Comparison of ENCODE assay signal across 8 cellular contexts in the genomic region with DNA sequence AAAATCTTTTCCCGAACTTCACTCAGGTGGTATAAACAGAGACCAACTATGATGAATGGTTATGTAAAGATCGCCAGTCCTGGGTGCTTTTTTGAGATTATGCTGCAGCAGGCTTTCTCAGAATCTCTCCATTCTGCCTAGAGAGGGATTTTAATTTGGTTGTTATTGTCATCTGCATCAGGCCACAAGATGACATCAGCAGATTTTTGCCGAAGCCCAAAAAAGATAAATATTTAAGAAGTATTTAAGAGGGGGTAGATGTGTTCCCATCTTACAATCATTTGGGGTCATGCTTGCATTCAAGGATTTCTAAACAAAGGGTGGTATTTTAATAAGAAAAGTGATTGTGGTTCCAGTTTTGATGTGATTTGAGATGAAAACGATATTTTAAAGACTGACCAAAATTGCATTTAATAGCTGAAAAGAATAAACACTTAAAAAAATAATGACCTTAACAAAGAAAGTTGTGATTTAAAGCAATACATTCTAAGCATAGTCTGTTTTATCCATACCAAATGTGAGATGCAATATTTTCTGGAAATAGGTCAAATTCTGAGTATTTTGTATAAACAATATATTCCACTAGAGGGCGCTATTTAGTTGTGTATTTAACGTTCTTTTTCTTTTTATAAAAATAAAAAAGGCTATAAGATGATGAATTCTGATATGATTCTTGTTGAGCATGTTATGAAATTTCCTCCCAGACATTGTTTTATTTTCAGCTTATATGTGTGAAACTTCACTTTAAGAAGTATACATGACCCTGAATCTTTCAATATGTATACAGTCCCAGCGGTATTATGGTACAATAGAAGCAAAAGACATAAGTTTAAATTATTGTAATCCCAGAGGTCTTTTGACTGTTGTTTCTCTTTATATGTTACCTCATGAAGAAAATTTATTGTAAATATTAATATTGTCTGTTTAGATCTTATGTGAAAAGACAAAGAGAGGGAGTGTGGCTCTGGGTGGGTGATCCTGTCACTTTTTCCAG. TPM values are rescaled to one million over a fixed set of nuclear protein-coding genes. Genes with fewer than 3 reads are reported as not detected.
DNase-seq lines count a peak whose midpoint lies in the region; ATAC-seq, FAIRE-seq and TF ChIP-seq lines count a peak whose summit lies in the region.

No MANE protein-coding gene starts in this region.

- H2BK15ac ChIP-seq in H1 (ENCODE audit: low read length), result no peak overlapping the region

- ATAC-seq in heart right ventricle (no peak), Right ventricle myocardium inferior (no peak), psoas muscle (no peak)

- no peak overlapping the region for H4K8ac ChIP-seq in H1 (ENCODE audit: extremely low read depth, insufficient read depth, low read length)

- H2AFZ ChIP-seq in H1 (ENCODE audit: low read length), result no peak overlapping the region

- H3K4me1 ChIP-seq in heart right ventricle (no peaks in the 10 kb centered on the region), H1 (replicated peaks in 1 of 4; ENCODE audit: control insufficient read depth in 3 of 4, insufficient read depth in 4 of 4, low read length in 3 of 4) (no peaks in the 10 kb centered on the region), psoas muscle (no peaks in the 10 kb centered on the region)

- no peak overlapping the region for H3K18ac ChIP-seq in H1 (ENCODE audit: extremely low read depth, low read length)

- no peaks in the 10 kb centered on the region for H4K20me1 ChIP-seq in H1 (replicated peaks in 1 of 2; ENCODE audit: control insufficient read depth in 1 of 2, insufficient read depth in 2 of 2, low read length in 2 of 2)

- no peak overlapping the region for H2AK5ac ChIP-seq in H1 (ENCODE audit: low read depth, low read length)

- H2BK20ac ChIP-seq in H1 (ENCODE audit: low read length), result no peak overlapping the region

- no peak overlapping the region for H3K9ac ChIP-seq in H1 (replicated peaks in 1 of 4; ENCODE audit: extremely low read depth in 1 of 4, low read depth in 3 of 4, low read length in 3 of 4)

- H2BK5ac ChIP-seq in H1 (ENCODE audit: low read depth, low read length), result no peak overlapping the region

- POLR2A ChIA-PET in H1 (lab: Charles Lee; ENCODE audit: partially characterized antibody), result no interaction called here

- H3K27ac ChIP-seq in heart right ventricle (no peak overlapping the region), H1 (ENCODE audit: low read depth, low read length) (no peak overlapping the region), psoas muscle (no peak overlapping the region), caudate nucleus (ENCODE audit: low read depth, low read length) (no peak overlapping the region)

- peak in 1 of 2 experiments; percentile 23; a peak in 2 of 4 replicates for TF ChIP-seq RAD21 in H1 (IDR thresholded peaks at IDR 0.05 in 1 of 2, conservative IDR thresholded peaks at IDR 0.05 in 1 of 2; ENCODE audit: low read depth in 2 of 2, low read length in 2 of 2)

- H3K36me3 ChIP-seq in heart right ventricle, result no peaks in the 10 kb centered on the region
- H3K36me3 ChIP-seq in H1 (ENCODE audit: control insufficient read depth in 2 of 4, insufficient read depth in 4 of 4, low read length in 3 of 4), result no peaks in the 10 kb centered on the region
- H3K36me3 ChIP-seq in psoas muscle (ENCODE audit: insufficient read depth in 1 of 2, low read depth in 1 of 2), result no peaks in the 10 kb centered on the region

- no peak overlapping the region for H3K14ac ChIP-seq in H1 (ENCODE audit: insufficient read length)

- H2BK12ac ChIP-seq in H1 (ENCODE audit: low read depth, low read length), result no peak overlapping the region

- TF ChIP-seq EP300 in H1 (IDR thresholded peaks at IDR 0.05; ENCODE audit: borderline replicate concordance in 1 of 2, low read depth in 2 of 2, low read length in 2 of 2), result no peak

- H3K23me2 ChIP-seq in H1 (ENCODE audit: low read depth, low read length), result no peaks in the 10 kb centered on the region

- no peak overlapping the region for H4K5ac ChIP-seq in H1 (ENCODE audit: insufficient read length, low read depth, low read length)

- H3K9me3 ChIP-seq in heart right ventricle (no peaks in the 10 kb centered on the region), H1 (ENCODE audit: insufficient read depth in 2 of 2, low read depth in 1 of 2, low read length in 1 of 2) (peaks cover 0 to 3% of the 10 kb centered on the region in 2 experiments; a peak in 1 of 4 replicates), psoas muscle (no peaks in the 10 kb centered on the region)

- no peaks in the 10 kb centered on the region for H3K79me2 ChIP-seq in H1 (ENCODE audit: control insufficient read depth in 1 of 2, insufficient read depth in 2 of 2, low read length in 2 of 2)

- no peaks in the 10 kb centered on the region for H3K79me1 ChIP-seq in H1 (ENCODE audit: low read depth, low read length)

- H3K4me2 ChIP-seq in H1 (ENCODE audit: insufficient read depth in 1 of 2, low read depth in 2 of 2, low read length in 2 of 2), result no peak overlapping the region

- H3K4me3 ChIP-seq in heart right ventricle (no peak overlapping the region), H1 (ENCODE audit: extremely low read depth in 1 of 4, insufficient read depth in 2 of 4, low read depth in 3 of 4, low read length in 4 of 4) (no peak overlapping the region), psoas muscle (no peak overlapping the region)

- intact Hi-C loops in heart right ventricle (cut with DNase I) (loop anchor here in 5 of 10 donors (5.0 to 10.0 kb wide), 5 partner anchors 132 to 1305 kb away; no protein-coding TSS in a partner anchor), Right ventricle myocardium inferior (cut with DNase I) (loop anchor here (10.0 kb wide), 1 partner anchor 142 kb away; no protein-coding TSS in a partner anchor), psoas muscle (cut with DNase I) (loop anchor here in 1 of 2 donors (5.0 kb wide), 1 partner anchor 135 kb away; no protein-coding TSS in a partner anchor)

- peak; percentile 54 to 78 (median 69) for TF ChIP-seq CTCF in heart right ventricle (IDR thresholded peaks at IDR 0.05)
- peak in 1 of 3 experiments; percentile 38; a peak in 2 of 4 replicates for TF ChIP-seq CTCF in H1 (IDR thresholded peaks at IDR 0.05; ENCODE audit: control extremely low read depth in 1 of 3, insufficient read depth in 1 of 3, low read depth in 1 of 3, low read length in 3 of 3)
- TF ChIP-seq CTCF in psoas muscle (IDR thresholded peaks at IDR 0.05), result peak; percentile 63

- CTCF ChIA-PET in H1 (lab: Charles Lee; ENCODE audit: partially characterized antibody), result interaction anchor here (0.7 to 1.5 kb wide), 11 partner anchors 10 to 196 kb away, joined by 3 to 5 read pairs (median 3); no protein-coding TSS in a partner anchor

- no peak overlapping the region for H4K91ac ChIP-seq in H1 (replicated peaks; ENCODE audit: insufficient read length, low read length)

- 57 to 62% methylated on average over 7 of the region's 7 CpGs for WGBS in heart right ventricle, 2 donors
- WGBS in H1 (ENCODE audit: extremely low coverage in 1 of 2, insufficient coverage in 1 of 2, insufficient read length in 1 of 2, insufficient replicate concordance in 2 of 2, low coverage in 1 of 2, low lambda C conversion rate in 2 of 2, missing lambda C conversion rate in 1 of 2), 2 experiments, result 58% methylated on average over 7 of the region's 7 CpGs; no CpG with 5 or more reads in 1 of the 2 experiments
- 51 to 58% (median 53%) methylated on average over 7 of the region's 7 CpGs for WGBS in psoas muscle, 3 donors

- no peak overlapping the region for H3K56ac ChIP-seq in H1 (replicated peaks; ENCODE audit: insufficient read length, low read depth, low read length)

- no peak overlapping the region for H3K4ac ChIP-seq in H1 (replicated peaks; ENCODE audit: insufficient read length, low read depth, low read length)

- no peak overlapping the region for H3K23ac ChIP-seq in H1 (ENCODE audit: insufficient read length)

- no peak for DNase-seq in heart right ventricle
- DNase-seq in Right ventricle myocardium inferior (ENCODE audit: missing footprints), result no peak
- DNase-seq in NCI-H526 treated with DMSO at 0.1 percent for 48 hours (lab: John Stamatoyannopoulos, UW), result peak; percentile 8
- DNase-seq in H1 (ENCODE audit: low read depth in 1 of 2, low spot score in 2 of 2), result no peak
- no peak for DNase-seq in psoas muscle
- DNase-seq in caudate nucleus (lab: John Stamatoyannopoulos, UW), result no peak
- no peak for DNase-seq in HuH-7 (ENCODE audit: low spot score)
- DNase-seq in activated CD8-positive, alpha-beta memory T cell treated with anti-CD3 and anti-CD28 coated beads, Interleukin-2, amount 50 U/mL, for 48 hours, result no peak

- no peak overlapping the region for H2BK120ac ChIP-seq in H1 (replicated peaks; ENCODE audit: low read depth, low read length)

- FAIRE-seq in H1 (lab: Jason Lieb, UNC), result peak; percentile 7

- H3K27me3 ChIP-seq in heart right ventricle (peaks cover 0 to 18% (median 6%) of the 10 kb centered on the region in 7 donors), H1 (replicated peaks in 1 of 4; ENCODE audit: control insufficient read depth in 3 of 4, extremely low read depth in 1 of 4, insufficient read depth in 3 of 4, low read length in 3 of 4) (no peaks in the 10 kb centered on the region), psoas muscle (ENCODE audit: insufficient read depth in 3 of 3, low read length in 2 of 3) (no peaks in the 10 kb centered on the region)

- no peak for TF ChIP-seq POLR2A in H1 (IDR thresholded peaks at IDR 0.05; ENCODE audit: control extremely low read depth in 1 of 2, low read depth in 2 of 2, low read length in 2 of 2)

TF ChIP-seq in H1, 55 proteins besides CTCF, POLR2A, EP300 and RAD21 (continues in another document):
- TF ChIP-seq CBX5 (IDR thresholded peaks at IDR 0.05; ENCODE audit: low read depth, low read length), result no peak
- TF ChIP-seq EZH2 (IDR thresholded peaks at IDR 0.05; ENCODE audit: low read depth, low read length, severe bottlenecking), result no peak
- TF ChIP-seq KDM4A (IDR thresholded peaks at IDR 0.05; ENCODE audit: low read depth, low read length, severe bottlenecking), result no peak
- no peak for TF ChIP-seq CTBP2 (IDR thresholded peaks at IDR 0.05; ENCODE audit: borderline replicate concordance, insufficient read depth, insufficient read length, low read length)
- no peak for TF ChIP-seq BRCA1 (IDR thresholded peaks at IDR 0.05; ENCODE audit: low read depth, low read length)

RNA-seq across cellular contexts. Expression of gene ZFP64, which starts 51.0 kb away (rescaled TPM):
- 10 to 100 TPM in 2 of 10 donors, 1 to 10 TPM in 8; 6.5 to 10.6 (median 8.4) TPM for total RNA-seq in heart right ventricle
- polyA plus RNA-seq in heart right ventricle, result 1 to 10 TPM; 2.0 to 3.6 TPM
- 7.6 TPM for total RNA-seq in Right ventricle myocardium inferior
- 25.3 and 26.2 TPM in 2 replicates for total RNA-seq in H1 (2021; fragmentation: NEBNext Ultra II Directional; extraction: Animal tissue kit (Norgen Biotek cat#: 25700))
- polyA plus RNA-seq in H1 (2011; rRNA removed), result 43.7 and 46.1 TPM in 2 replicates
- polyA plus RNA-seq in H1 (2011; cell fraction: cytosol; rRNA removed), result 33.6 TPM
- polyA plus RNA-seq in H1 (2011; cell fraction: nucleus; rRNA removed), result 37.7 TPM
- polyA plus RNA-seq in H1 (2012, experiment 1 of 2), result 15.3 to 26.8 TPM (median 25.1 TPM) in 4 replicates
- 17.4 TPM for polyA plus RNA-seq in H1 (2012, experiment 2 of 2)
- polyA plus RNA-seq in H1 (2013, experiment 1 of 2), result 14.2 TPM
- polyA plus RNA-seq in H1 (2013, experiment 2 of 2), result 15.0 TPM
- 79.3 and 83.1 TPM in 2 replicates for polyA minus RNA-seq in H1 (2011; rRNA and poly(A)+ RNA removed)
- 34.9 TPM for polyA minus RNA-seq in H1 (2011; cell fraction: cytosol; rRNA and poly(A)+ RNA removed)
- polyA minus RNA-seq in H1 (2011; cell fraction: nucleus; rRNA and poly(A)+ RNA removed), result 85.0 TPM
- 1 to 10 TPM; 3.1 to 6.5 (median 4.0) TPM for total RNA-seq in psoas muscle
- polyA plus RNA-seq in psoas muscle, result 1 to 10 TPM; 2.5 to 4.9 (median 3.2) TPM
